9 cellular contexts compared by ENCODE assay signal in genomic region chr4:139651282-139652194, GRCh38. TPM values are rescaled to one million over a fixed set of nuclear protein-coding genes. Genes with fewer than 3 reads are reported as not detected.
DNase-seq lines count a peak whose midpoint lies in the region; ATAC-seq and TF ChIP-seq lines count a peak whose summit lies in the region.
"Had no signal": no experiment of that assay in that cellular context is flagged by ENCODE, and none has a peak within 500 bp of the region (broad histone marks: within the 10 kb centered on the region; RNA-seq: fewer than 3 reads in every experiment).

No MANE protein-coding gene starts in this region.

- no peaks in the 10 kb centered on the region for H3K4me1 ChIP-seq in OCI-LY1 (ENCODE audit: insufficient read depth, low read length, severe bottlenecking)
- H3K4me1 ChIP-seq in naive thymus-derived CD4-positive, alpha-beta T cell (ENCODE audit: control insufficient read depth in 2 of 2, insufficient read depth in 2 of 2, low read length in 2 of 2) = no peaks in the 10 kb centered on the region

- no peak overlapping the region for H3K27ac ChIP-seq in OCI-LY1 (ENCODE audit: low read depth, low read length, poor library complexity, severe bottlenecking)
- no peak overlapping the region for H3K27ac ChIP-seq in naive thymus-derived CD4-positive, alpha-beta T cell (ENCODE audit: low read depth, low read length)

- H3K27me3 Mint-ChIP-seq in naive thymus-derived CD4-positive, alpha-beta T cell = peaks cover 0 to 9% (median 5%) of the 10 kb centered on the region in 5 donors

- H3K27ac Mint-ChIP-seq in naive thymus-derived CD4-positive, alpha-beta T cell = peak overlapping the region in 1 of 9 donors; percentile 56
- H3K27ac Mint-ChIP-seq: activated naive CD8-positive, alpha-beta T cell had no signal

- peak; percentile 77 for DNase-seq in COLO668 (lab: John Stamatoyannopoulos, UW; ENCODE audit: unreplicated experiment)
- DNase-seq in HT1080 (ENCODE audit: low read depth) = peak; percentile 68
- peak; percentile 29 for DNase-seq in activated CD8-positive, alpha-beta memory T cell treated with anti-CD3 and anti-CD28 coated beads, Interleukin-2, amount 50 U/mL, for 24 hours (ENCODE audit: extremely low read depth)
- peak; percentile 59 for DNase-seq in epidermal melanocyte (ENCODE audit: insufficient read length, low spot score)
- DNase-seq in naive thymus-derived CD4-positive, alpha-beta T cell = peak; percentile 32 to 69 (median 57)
- DNase-seq in stimulated activated naive CD4-positive, alpha-beta T cell treated with Interleukin-2 at 50 U/mL for 16 hours (lab: John Stamatoyannopoulos, UW) = peak; percentile 43

- no peaks in the 10 kb centered on the region for H3K27me3 ChIP-seq in OCI-LY1 (ENCODE audit: insufficient read depth, low read length)
- H3K27me3 ChIP-seq in naive thymus-derived CD4-positive, alpha-beta T cell (ENCODE audit: control insufficient read depth in 2 of 2, insufficient read depth in 2 of 2, low read length in 2 of 2) = no peaks in the 10 kb centered on the region

- no peaks in the 10 kb centered on the region for H3F3A ChIP-seq in OCI-LY1 (ENCODE audit: insufficient read depth, low read length)

- no peaks in the 10 kb centered on the region for H4K20me1 ChIP-seq in OCI-LY1 (ENCODE audit: insufficient read depth, low read length)

- H3K36me3 ChIP-seq in OCI-LY1 (ENCODE audit: insufficient read depth, low read length) = no peaks in the 10 kb centered on the region
- H3K36me3 ChIP-seq in naive thymus-derived CD4-positive, alpha-beta T cell (ENCODE audit: control insufficient read depth in 2 of 3, insufficient read depth in 3 of 3, low read length in 3 of 3) = no peaks in the 10 kb centered on the region

- no peaks in the 10 kb centered on the region for H3K36me3 Mint-ChIP-seq in naive thymus-derived CD4-positive, alpha-beta T cell
- H3K36me3 Mint-ChIP-seq: activated naive CD8-positive, alpha-beta T cell had no signal

- H3K4me3 Mint-ChIP-seq in naive thymus-derived CD4-positive, alpha-beta T cell = peak overlapping the region in 6 of 10 donors; percentile 0 to 46 (median 26)
- H3K4me3 Mint-ChIP-seq: activated naive CD8-positive, alpha-beta T cell had no signal

- no peak overlapping the region for H3K4me3 ChIP-seq in OCI-LY1 (ENCODE audit: low read depth, low read length, poor library complexity, severe bottlenecking)
- no peak overlapping the region for H3K4me3 ChIP-seq in naive thymus-derived CD4-positive, alpha-beta T cell (ENCODE audit: low read length)

- H3K9me2 ChIP-seq in OCI-LY1 (ENCODE audit: low read depth, low read length) = no peaks in the 10 kb centered on the region

- H3K9me3 Mint-ChIP-seq in naive thymus-derived CD4-positive, alpha-beta T cell = no peaks in the 10 kb centered on the region

- H2AFZ ChIP-seq in OCI-LY1 (ENCODE audit: low read length) = no peak overlapping the region

- POLR2A ChIA-PET in naive thymus-derived CD4-positive, alpha-beta T cell (lab: Charles Lee) = no interaction called here

- no peak overlapping the region for H3K9ac ChIP-seq in OCI-LY1 (ENCODE audit: low read length)

- no peaks in the 10 kb centered on the region for H3K79me2 ChIP-seq in OCI-LY1 (ENCODE audit: insufficient read depth, low read length)

- intact Hi-C loops in naive thymus-derived CD4-positive, alpha-beta T cell (cut with micrococcal nuclease) = loop anchor here (1.0 to 10.0 kb wide), 15 partner anchors 32 to 963 kb away; partner anchors contain the start of genes NAA15 (in 1 of the 2), NDUFC1 (in 1 of the 2), NOCT (in 1 of the 2) and SETD7 (in 1 of the 2)

- H3K4me1 Mint-ChIP-seq in naive thymus-derived CD4-positive, alpha-beta T cell = peaks cover 0 to 13% (median 5%) of the 10 kb centered on the region in 7 donors

- no peaks in the 10 kb centered on the region for H3K9me3 ChIP-seq in OCI-LY1 (ENCODE audit: low read length)
- no peaks in the 10 kb centered on the region for H3K9me3 ChIP-seq in naive thymus-derived CD4-positive, alpha-beta T cell (ENCODE audit: control insufficient read depth in 2 of 3, low read length in 3 of 3)

- CTCF ChIA-PET in naive thymus-derived CD4-positive, alpha-beta T cell (lab: Charles Lee) = interaction anchor here (0.6 to 3.6 kb wide), 9 partner anchors 9 to 607 kb away, joined by 3 to 23 read pairs (median 5); no protein-coding TSS in a partner anchor

- peak; percentile 80 for ATAC-seq in GM19463 (IDR thresholded peaks at IDR 0.05; ENCODE audit: unreplicated experiment)
- peak; percentile 91 for ATAC-seq in naive thymus-derived CD4-positive, alpha-beta T cell

- peak; percentile 91 for TF ChIP-seq CTCF in OCI-LY1 (IDR thresholded peaks at IDR 0.05; ENCODE audit: low read length)

- no peak overlapping the region; the same call in 1 of the 2 replicates for H3K4me2 ChIP-seq in OCI-LY1 (ENCODE audit: low read length)

RNA-seq across cellular contexts. Expression of gene MGST2, which starts 14.1 kb away (rescaled TPM):
- 0.68 TPM in 1 of 2 replicates, not detected in the other for total RNA-seq in HT1080 (2014; rRNA removed; shearing (Covaris generic))
- 0.49 and 1.1 TPM in 2 replicates for polyA plus RNA-seq in HT1080 (2015; cell fraction: cytosol; rRNA removed)
- not detected in 2 replicates for polyA plus RNA-seq in HT1080 (2015; cell fraction: nucleus; rRNA removed)
- total RNA-seq in naive thymus-derived CD4-positive, alpha-beta T cell = 10 to 100 TPM in 2 of 5 experiments, 1 to 10 TPM in 3; 1.4 to 37.3 (median 1.9) TPM
- polyA plus RNA-seq in naive thymus-derived CD4-positive, alpha-beta T cell = 1 to 10 TPM; 2.5 to 4.4 TPM
